In genomic region chr11:35079581-35079980, GRCh38 we compare ENCODE assay signal across 30 cellular contexts. TPM values are rescaled to one million over a fixed set of nuclear protein-coding genes. Genes with fewer than 3 reads are reported as not detected.
DNase-seq lines count a peak whose midpoint lies in the region; ATAC-seq, FAIRE-seq and TF ChIP-seq lines count a peak whose summit lies in the region.
"Had no signal": no experiment of that assay in that cellular context is flagged by ENCODE, and none has a peak within 500 bp of the region (broad histone marks: within the 10 kb centered on the region; RNA-seq: fewer than 3 reads in every experiment).

No MANE protein-coding gene starts in this region.

- H3K27ac ChIP-seq in A549 (peak overlapping the region in 1 of 2 experiments; percentile 65; a peak in 3 of 6 replicates), PC-3 (ENCODE audit: low read length) (peak overlapping the region; percentile 98)
- H3K27ac ChIP-seq in effector memory CD4-positive, alpha-beta T cell (ENCODE audit: insufficient read depth, low read length, poor library complexity, severe bottlenecking), result peak overlapping the region; percentile 79
- H3K27ac ChIP-seq: pancreas, right atrium auricular region, stomach, tibial artery had no signal

- CTCF ChIA-PET in A549 (lab: Yijun Ruan, JAX), result no interaction called here
- CTCF ChIA-PET in PC-3 (lab: Charles Lee), result no interaction called here

- no TSS peak for BruUV-seq in PC-3 (replicated peaks; lab: Mats Ljungman, UMichigan)

- H3K4me2 ChIP-seq in A549 (no peak overlapping the region), PC-3 (ENCODE audit: low read length) (no peak overlapping the region)
- H3K4me2 ChIP-seq: GM23338 had no signal

- H3K27me3 ChIP-seq in PC-3 (ENCODE audit: low read length), result no peaks in the 10 kb centered on the region
- H3K27me3 ChIP-seq in effector memory CD4-positive, alpha-beta T cell (replicated peaks; ENCODE audit: control insufficient read depth, insufficient read depth, low read length, poor library complexity, severe bottlenecking), result no peaks in the 10 kb centered on the region
- H3K27me3 ChIP-seq: pancreas, right atrium auricular region, stomach, tibial artery had no signal

- H3K79me2 ChIP-seq in PC-3 (ENCODE audit: low read length), result no peaks in the 10 kb centered on the region

- H3K4me3 ChIP-seq in A549 (no peak overlapping the region), PC-3 (ENCODE audit: low read length) (no peak overlapping the region)
- no peak overlapping the region for H3K4me3 ChIP-seq in effector memory CD4-positive, alpha-beta T cell (ENCODE audit: insufficient read depth, low read depth, low read length, poor library complexity, severe bottlenecking)
- H3K4me3 ChIP-seq: GM23338, pancreas, right atrium auricular region, stomach, tibial artery had no signal

- no peaks in the 10 kb centered on the region for H3K36me3 ChIP-seq in PC-3 (ENCODE audit: low read depth, low read length)
- H3K36me3 ChIP-seq in effector memory CD4-positive, alpha-beta T cell (ENCODE audit: control insufficient read depth, insufficient read depth, low read length), result no peaks in the 10 kb centered on the region
- H3K36me3 ChIP-seq: pancreas, right atrium auricular region, stomach, tibial artery had no signal

- peaks cover 67% of the 10 kb centered on the region for H3K4me1 Mint-ChIP-seq in CD14-positive monocyte

- H3K4me3 Mint-ChIP-seq in CD14-positive monocyte, result no peak overlapping the region
- H3K4me3 Mint-ChIP-seq: activated CD8-positive, alpha-beta memory T cell treated with anti-CD3 and anti-CD28 coated beads, Interleukin-2, amount 10 ng/mL, durations not matched to agents 7 days and 5 days; GM23338; nephron progenitor cell; WTC11 had no signal

- H3K4me1 ChIP-seq in A549 (peaks cover 47% of the 10 kb centered on the region), PC-3 (ENCODE audit: insufficient read depth, low read length) (peaks cover 64% of the 10 kb centered on the region)
- H3K4me1 ChIP-seq in effector memory CD4-positive, alpha-beta T cell (ENCODE audit: control insufficient read depth, insufficient read depth, low read length, poor library complexity, severe bottlenecking), result peaks cover 74% of the 10 kb centered on the region

- TF ChIP-seq RAD21 in A549 (conservative IDR thresholded peaks at IDR 0.05 in 1 of 2, IDR thresholded peaks at IDR 0.05 in 1 of 2), result no peak

- no peak overlapping the region for H2AFZ ChIP-seq in PC-3 (ENCODE audit: low read length)
- H2AFZ ChIP-seq: GM23338 had no signal

- no peak for DNase-seq in A549 (ENCODE audit: low read depth in 1 of 2, low spot score in 1 of 2)
- no peak for DNase-seq in CD14-positive monocyte (ENCODE audit: low spot score)
- DNase-seq in PC-3, result no peak
- no peak for DNase-seq in effector memory CD4-positive, alpha-beta T cell
- DNase-seq in NCI-H1417 (lab: John Stamatoyannopoulos, UW), result no peak
- no peak for DNase-seq in SW 1271 (lab: John Stamatoyannopoulos, UW)
- no peak for DNase-seq in stimulated activated CD4-positive, alpha-beta T cell treated with anti-CD3 and anti-CD28 coated beads, Interleukin-2, amount 100 ng/mL, for 48 hours
- DNase-seq: activated CD8-positive, alpha-beta memory T cell treated with anti-CD3 and anti-CD28 coated beads, Interleukin-2, amount 10 ng/mL, durations not matched to agents 7 days and 5 days; activated naive CD4-positive, alpha-beta T cell treated with anti-CD3 and anti-CD28 coated beads, Interleukin-2, amount 50 U/mL, for 16 hours; GDM1; head of caudate nucleus; KBM-7; MM.1S; NCI-H1417 treated with DMSO at 0.1 percent for 48 hours; NCI-H2081 treated with DMSO at 0.1 percent for 48 hours; NCI-H345; NCI-H774; nephron progenitor cell; pancreas; stimulated activated CD4-positive, alpha-beta T cell treated with anti-CD3 and anti-CD28 coated beads, Interleukin-12 subunit alpha, Interleukin-12 subunit beta, amount 100 ng/mL, for 4 hours; stimulated activated CD4-positive, alpha-beta T cell treated with anti-CD3 and anti-CD28 coated beads, Interleukin-4, amount 100 ng/mL, for 4 hours; stomach; T1000; tibial artery had no signal

- peak overlapping the region in 4 of 7 donors; percentile 71 to 96 (median 79) for H3K27ac Mint-ChIP-seq in CD14-positive monocyte
- H3K27ac Mint-ChIP-seq: GM23338, nephron progenitor cell, WTC11 had no signal

- peaks cover 0 to 3% (median under 1%) of the 10 kb centered on the region in 7 donors for H3K9me3 Mint-ChIP-seq in CD14-positive monocyte
- H3K9me3 Mint-ChIP-seq: nephron progenitor cell had no signal

- H3K27me3 Mint-ChIP-seq in CD14-positive monocyte (ENCODE audit: low read depth in 3 of 3), result peaks cover 0 to 2% (median 0%) of the 10 kb centered on the region in 3 donors
- H3K27me3 Mint-ChIP-seq: activated CD8-positive, alpha-beta memory T cell treated with anti-CD3 and anti-CD28 coated beads, Interleukin-2, amount 10 ng/mL, durations not matched to agents 7 days and 5 days had no signal

- H3F3A ChIP-seq in PC-3 (ENCODE audit: low read length, unreplicated experiment), result peaks cover 4% of the 10 kb centered on the region

- ATAC-seq in A549, result no peak
- ATAC-seq in PC-3, result no peak
- ATAC-seq in GM18907 (IDR thresholded peaks at IDR 0.05; ENCODE audit: unreplicated experiment), result no peak
- ATAC-seq: activated CD8-positive, alpha-beta memory T cell treated with anti-CD3 and anti-CD28 coated beads, Interleukin-2, amount 10 ng/mL, durations not matched to agents 7 days and 5 days; GM23338; pancreas; Right ventricle myocardium inferior; WTC11 had no signal

- no peaks in the 10 kb centered on the region for H3K9me2 ChIP-seq in PC-3 (replicated peaks; ENCODE audit: low read length)

- TF ChIP-seq EP300 in A549 (IDR thresholded peaks at IDR 0.05), result no peak

- no peak for TF ChIP-seq CTCF in A549 (IDR thresholded peaks at IDR 0.05)
- TF ChIP-seq CTCF in CD14-positive monocyte (IDR thresholded peaks at IDR 0.05), result no peak
- TF ChIP-seq CTCF in PC-3 (conservative IDR thresholded peaks at IDR 0.05; ENCODE audit: low read depth, low read length), result no peak

- intact Hi-C loops in CD14-positive monocyte (cut with micrococcal nuclease), result no loop called here
- intact Hi-C loops in PC-3 (cut with micrococcal nuclease), result no loop called here

- POLR2A ChIA-PET in A549 (lab: Yijun Ruan, JAX) (no interaction called here), PC-3 (lab: Charles Lee; ENCODE audit: unreplicated experiment) (no interaction called here)

- FAIRE-seq in A549 (lab: Jason Lieb, UNC), result peak; percentile 32
- FAIRE-seq: GM18507, pancreas had no signal

- TF ChIP-seq POLR2A in A549 (IDR thresholded peaks at IDR 0.05; ENCODE audit: low read length), result no peak

- H3K9me3 ChIP-seq in A549 (no peaks in the 10 kb centered on the region), PC-3 (ENCODE audit: low read length) (no peaks in the 10 kb centered on the region)
- H3K9me3 ChIP-seq in effector memory CD4-positive, alpha-beta T cell (ENCODE audit: control insufficient read depth, low read length), result no peaks in the 10 kb centered on the region
- H3K9me3 ChIP-seq: pancreas, right atrium auricular region, stomach, tibial artery had no signal

- H4K20me1 ChIP-seq in PC-3 (ENCODE audit: low read length), result no peaks in the 10 kb centered on the region

- H3K9ac ChIP-seq in PC-3 (ENCODE audit: low read length), result no peak overlapping the region

- 58% methylated on average over 4 of the region's 4 CpGs for WGBS in A549 (ENCODE audit: missing lambda C conversion rate)

- peaks cover 3 to 9% of the 10 kb centered on the region in 2 donors for H3K36me3 Mint-ChIP-seq in CD14-positive monocyte
- H3K36me3 Mint-ChIP-seq: WTC11 had no signal

TF ChIP-seq in A549, 52 proteins besides CTCF, POLR2A, EP300 and RAD21 (continues in another document):
- TF ChIP-seq EHMT2 (IDR thresholded peaks at IDR 0.05; ENCODE audit: low read depth) (no peak), USF2 (IDR thresholded peaks at IDR 0.05) (no peak), ATOH8 (CRISPR knock-in tag; IDR thresholded peaks at IDR 0.05; ENCODE audit: low read depth) (no peak), KDM5A (IDR thresholded peaks at IDR 0.05) (no peak), MAZ (IDR thresholded peaks at IDR 0.05; ENCODE audit: borderline replicate concordance, low read depth, low read length) (no peak), PBX3 (IDR thresholded peaks at IDR 0.05) (no peak), ZSCAN20 (CRISPR knock-in tag; IDR thresholded peaks at IDR 0.05) (no peak), SREBF2 (IDR thresholded peaks at IDR 0.05) (no peak), HOXA7 (CRISPR knock-in tag; IDR thresholded peaks at IDR 0.05) (no peak), HEYL (CRISPR knock-in tag; IDR thresholded peaks at IDR 0.05) (no peak)

RNA-seq across cellular contexts. Expression of gene CD44, which starts 59.4 kb away (rescaled TPM):
- 309 and 350 TPM in 2 replicates for polyA plus RNA-seq in A549 (2011; rRNA removed)
- polyA plus RNA-seq in A549 (2012; cell fraction: cytosol; rRNA removed), result 153 and 218 TPM in 2 replicates
- 265 and 417 TPM in 2 replicates for polyA plus RNA-seq in A549 (2012; cell fraction: nucleus; rRNA removed)
- polyA plus RNA-seq in A549 (2017; fragmentation: RNase III; extraction: RNeasy Plus Mini Kit Qiagen cat#74134 plus additional on column Dnase treatment), result 545 to 587 TPM (median 585 TPM) in 3 replicates
- polyA minus RNA-seq in A549 (2011; rRNA and poly(A)+ RNA removed), result 385 and 445 TPM in 2 replicates
- 100 to 1,000 TPM; 415 to 531 TPM for polyA plus RNA-seq in CD14-positive monocyte
- 181 and 241 TPM in 2 replicates for total RNA-seq in PC-3 (2014; rRNA removed)
